ENCODE assay signal across 1 cellular context in the genomic region with DNA sequence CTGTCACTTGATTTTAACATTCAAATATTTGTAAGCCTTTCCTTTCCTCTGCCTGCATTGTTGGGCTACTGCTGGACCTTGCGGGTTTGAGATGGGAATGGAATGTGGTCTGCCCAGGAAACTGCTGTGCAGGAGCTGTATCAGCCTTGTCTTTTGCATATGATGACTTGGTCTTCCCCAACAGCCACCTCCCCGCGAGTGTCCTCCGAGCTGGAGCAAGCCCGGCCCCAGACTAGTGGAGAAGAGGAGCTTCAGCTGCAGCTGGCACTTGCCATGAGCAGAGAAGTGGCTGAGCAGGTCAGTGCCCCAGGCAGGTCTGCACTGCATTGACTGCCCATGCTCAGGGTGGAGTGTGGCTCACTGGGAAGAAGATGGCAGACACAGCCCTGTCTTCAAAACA.
TF ChIP-seq lines count a peak whose summit lies in the region.

No MANE protein-coding gene starts in this region.

TF ChIP-seq in IMR-90, 13 proteins besides CTCF, POLR2A, EP300 and RAD21 (continued from another document):
- TF ChIP-seq, protein P1, sequence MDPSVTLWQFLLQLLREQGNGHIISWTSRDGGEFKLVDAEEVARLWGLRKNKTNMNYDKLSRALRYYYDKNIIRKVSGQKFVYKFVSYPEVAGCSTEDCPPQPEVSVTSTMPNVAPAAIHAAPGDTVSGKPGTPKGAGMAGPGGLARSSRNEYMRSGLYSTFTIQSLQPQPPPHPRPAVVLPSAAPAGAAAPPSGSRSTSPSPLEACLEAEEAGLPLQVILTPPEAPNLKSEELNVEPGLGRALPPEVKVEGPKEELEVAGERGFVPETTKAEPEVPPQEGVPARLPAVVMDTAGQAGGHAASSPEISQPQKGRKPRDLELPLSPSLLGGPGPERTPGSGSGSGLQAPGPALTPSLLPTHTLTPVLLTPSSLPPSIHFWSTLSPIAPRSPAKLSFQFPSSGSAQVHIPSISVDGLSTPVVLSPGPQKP (IDR thresholded peaks at IDR 0.05; ENCODE audit: borderline replicate concordance, low read depth, low read length): no peak
- TF ChIP-seq MAFK (IDR thresholded peaks at IDR 0.05; ENCODE audit: low read depth, low read length) (no peak), MXI1 (IDR thresholded peaks at IDR 0.05; ENCODE audit: borderline replicate concordance, low read depth, low read length) (no peak), CHD1 (IDR thresholded peaks at IDR 0.05; ENCODE audit: low read depth, low read length) (no peak), RCOR1 (IDR thresholded peaks at IDR 0.05; ENCODE audit: insufficient replicate concordance, low read length) (no peak), SMC3 (IDR thresholded peaks at IDR 0.05; ENCODE audit: low read depth, low read length) (no peak), CEBPB (IDR thresholded peaks at IDR 0.05; ENCODE audit: low read depth, low read length) (no peak), MAZ (IDR thresholded peaks at IDR 0.05; ENCODE audit: borderline replicate concordance, low read depth, low read length) (no peak), BHLHE40 (IDR thresholded peaks at IDR 0.05; ENCODE audit: low read depth, low read length) (no peak), NFE2L2 (IDR thresholded peaks at IDR 0.05; ENCODE audit: low read depth, low read length) (no peak)
